1 cellular context compared by ENCODE assay signal in the genomic region with DNA sequence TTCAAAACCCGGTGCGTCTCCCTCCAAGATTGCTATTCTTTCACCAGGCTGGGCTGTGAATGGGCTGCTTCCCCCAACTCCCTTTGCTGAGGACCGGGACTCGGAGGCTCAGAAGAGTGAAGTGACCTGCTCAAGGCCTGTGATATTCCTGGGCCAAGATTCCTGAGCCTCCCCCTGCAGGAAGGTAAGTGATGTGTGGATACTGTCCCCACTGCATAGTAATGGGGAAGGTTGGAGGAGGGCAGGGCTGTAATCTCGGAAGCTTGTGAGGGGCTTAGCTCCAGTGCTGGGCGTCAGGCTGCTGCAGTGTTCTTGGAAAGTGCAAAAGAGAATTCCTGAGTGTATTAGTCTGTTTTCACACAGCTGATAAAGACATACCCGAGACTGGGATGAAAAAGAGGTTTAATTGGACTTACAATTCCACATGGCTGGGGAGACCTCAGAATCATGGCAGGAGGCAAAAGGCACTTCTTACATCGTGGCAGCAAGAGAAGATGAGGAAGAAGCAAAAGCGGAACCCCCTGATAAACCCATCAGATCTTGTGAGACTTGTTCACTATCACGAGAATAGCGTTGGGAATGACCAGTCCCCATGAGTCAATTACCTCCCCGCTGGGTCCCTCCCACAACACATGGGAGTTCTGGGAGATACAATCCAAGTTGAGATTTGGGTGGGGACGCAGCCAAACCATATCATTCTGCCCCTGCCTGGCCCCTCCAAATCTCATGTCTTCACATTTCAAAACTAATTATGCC.
TF ChIP-seq lines count a peak whose summit lies in the region.

No MANE protein-coding gene starts in this region.

TF ChIP-seq in A549, 52 proteins besides CTCF, POLR2A, EP300 and RAD21 (continued from another document):
- TF ChIP-seq, protein P1, sequence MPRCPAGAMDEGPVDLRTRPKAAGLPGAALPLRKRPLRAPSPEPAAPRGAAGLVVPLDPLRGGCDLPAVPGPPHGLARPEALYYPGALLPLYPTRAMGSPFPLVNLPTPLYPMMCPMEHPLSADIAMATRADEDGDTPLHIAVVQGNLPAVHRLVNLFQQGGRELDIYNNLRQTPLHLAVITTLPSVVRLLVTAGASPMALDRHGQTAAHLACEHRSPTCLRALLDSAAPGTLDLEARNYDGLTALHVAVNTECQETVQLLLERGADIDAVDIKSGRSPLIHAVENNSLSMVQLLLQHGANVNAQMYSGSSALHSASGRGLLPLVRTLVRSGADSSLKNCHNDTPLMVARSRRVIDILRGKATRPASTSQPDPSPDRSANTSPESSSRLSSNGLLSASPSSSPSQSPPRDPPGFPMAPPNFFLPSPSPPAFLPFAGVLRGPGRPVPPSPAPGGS (IDR thresholded peaks at IDR 0.05) = no peak
TF ChIP-seq in A549: peak in this region for 0.
